ENCODE assay signal across 12 cellular contexts in the genomic region with DNA sequence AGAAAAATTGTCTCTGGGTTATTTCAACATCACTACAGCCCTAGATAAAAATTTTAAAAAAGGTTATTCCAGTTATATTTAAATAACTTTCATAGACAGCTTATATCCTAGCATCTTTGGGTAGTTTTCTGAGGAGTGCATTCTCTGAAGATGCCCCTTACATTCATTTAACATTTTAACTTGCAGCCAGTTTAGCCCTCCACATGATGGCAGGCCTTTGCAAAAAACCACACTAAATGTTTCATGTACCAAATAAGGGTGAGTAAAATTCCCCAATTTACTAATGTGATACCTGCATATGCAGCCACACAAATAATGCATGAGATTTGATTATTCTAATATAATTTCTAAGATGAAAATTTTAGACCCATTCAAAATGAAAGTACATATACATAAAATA.
"Had no signal": no experiment of that assay in that cellular context is flagged by ENCODE, and none has a peak within 500 bp of the region (broad histone marks: within the 10 kb centered on the region; RNA-seq: fewer than 3 reads in every experiment).

No MANE protein-coding gene starts in this region.

- H3K4me1 Mint-ChIP-seq: activated CD4-positive, alpha-beta T cell treated with anti-CD3 and anti-CD28 coated beads for 36 hours; naive thymus-derived CD8-positive, alpha-beta T cell had no signal

- H3K27ac ChIP-seq: skin epidermis, WERI-Rb-1 had no signal

- H3K36me3 ChIP-seq: WERI-Rb-1 had no signal

- H3K4me3 Mint-ChIP-seq: activated CD4-positive, alpha-beta T cell treated with anti-CD3 and anti-CD28 coated beads for 36 hours; activated CD8-positive, alpha-beta T cell treated with anti-CD3 and anti-CD28 coated beads, Interleukin-2, amount 10 ng/mL, durations not matched to agents 7 days and 5 days; naive thymus-derived CD8-positive, alpha-beta T cell had no signal

- H3K4me3 ChIP-seq: mucosa of descending colon, skin epidermis had no signal

- H3K9me3 ChIP-seq: mucosa of descending colon had no signal

- H3K27ac Mint-ChIP-seq: activated CD4-positive, alpha-beta T cell treated with anti-CD3 and anti-CD28 coated beads for 36 hours; activated CD8-positive, alpha-beta T cell treated with anti-CD3 and anti-CD28 coated beads, Interleukin-2, amount 10 ng/mL, durations not matched to agents 7 days and 5 days; naive thymus-derived CD8-positive, alpha-beta T cell had no signal

- DNase-seq: activated CD4-positive, alpha-beta T cell treated with anti-CD3 and anti-CD28 coated beads for 36 hours; activated CD8-positive, alpha-beta T cell treated with anti-CD3 and anti-CD28 coated beads, Interleukin-2, amount 10 ng/mL, durations not matched to agents 7 days and 5 days; activated naive CD4-positive, alpha-beta T cell treated with Interleukin-2 at 50 U/mL for 16 hours; foreskin melanocyte; head of caudate nucleus; mammary epithelial cell; mucosa of descending colon; naive thymus-derived CD8-positive, alpha-beta T cell; posterior cingulate gyrus; stimulated activated CD4-positive, alpha-beta T cell treated with anti-CD3 and anti-CD28 coated beads, Interleukin-4, amount 100 ng/mL, for 4 hours; WERI-Rb-1 had no signal

- H3K36me3 Mint-ChIP-seq: naive thymus-derived CD8-positive, alpha-beta T cell had no signal

- H3K27me3 Mint-ChIP-seq: activated CD4-positive, alpha-beta T cell treated with anti-CD3 and anti-CD28 coated beads for 36 hours; naive thymus-derived CD8-positive, alpha-beta T cell had no signal

- ATAC-seq: activated CD4-positive, alpha-beta T cell treated with anti-CD3 and anti-CD28 coated beads for 36 hours; activated CD8-positive, alpha-beta T cell treated with anti-CD3 and anti-CD28 coated beads, Interleukin-2, amount 10 ng/mL, durations not matched to agents 7 days and 5 days; mucosa of descending colon; naive thymus-derived CD8-positive, alpha-beta T cell had no signal
